In genomic region chr22:30325065-30325720, GRCh38 we compare ENCODE assay signal across 8 cellular contexts. TPM values are rescaled to one million over a fixed set of nuclear protein-coding genes. Genes with fewer than 3 reads are reported as not detected.
DNase-seq lines count a peak whose midpoint lies in the region; ATAC-seq and TF ChIP-seq lines count a peak whose summit lies in the region.

No MANE protein-coding gene starts in this region.

- peaks cover 28% of the 10 kb centered on the region for H3K36me3 Mint-ChIP-seq in T-helper 1 cell treated with Interleukin-12 subunit alpha and Interleukin-12 subunit beta and Interleukin-4 antibody, amounts not matched to agents 30 μg/mL and 1 μg/mL, for 36 hours (ENCODE audit: low read depth)
- peaks cover 17% of the 10 kb centered on the region for H3K36me3 Mint-ChIP-seq in activated B cell treated with CpG ODN at 0.5 μM for 24 hours (ENCODE audit: low read depth)
- H3K36me3 Mint-ChIP-seq in glutamatergic neuron (ENCODE audit: unreplicated experiment) = no peaks in the 10 kb centered on the region

- H3K27me3 Mint-ChIP-seq in T-helper 1 cell treated with Interleukin-12 subunit alpha and Interleukin-12 subunit beta and Interleukin-4 antibody, amounts not matched to agents 30 μg/mL and 1 μg/mL, for 36 hours (ENCODE audit: low read depth) = no peaks in the 10 kb centered on the region
- H3K27me3 Mint-ChIP-seq in activated B cell treated with CpG ODN at 0.5 μM for 24 hours (no peaks in the 10 kb centered on the region), glutamatergic neuron (ENCODE audit: unreplicated experiment) (peaks cover 3% of the 10 kb centered on the region)

- H3K4me1 Mint-ChIP-seq in T-helper 1 cell treated with Interleukin-12 subunit alpha and Interleukin-12 subunit beta and Interleukin-4 antibody, amounts not matched to agents 30 μg/mL and 1 μg/mL, for 36 hours (ENCODE audit: low read depth) = peaks cover 47% of the 10 kb centered on the region
- peaks cover 53% of the 10 kb centered on the region for H3K4me1 Mint-ChIP-seq in activated B cell treated with CpG ODN at 0.5 μM for 24 hours
- peaks cover 6% of the 10 kb centered on the region for H3K4me1 Mint-ChIP-seq in glutamatergic neuron (ENCODE audit: low read depth, unreplicated experiment)

- H3K4me3 Mint-ChIP-seq in T-helper 1 cell treated with Interleukin-12 subunit alpha and Interleukin-12 subunit beta and Interleukin-4 antibody, amounts not matched to agents 30 μg/mL and 1 μg/mL, for 36 hours = peak overlapping the region; percentile 88
- H3K4me3 Mint-ChIP-seq in activated B cell treated with CpG ODN at 0.5 μM for 24 hours = peak overlapping the region; percentile 86
- peak overlapping the region; percentile 52 for H3K4me3 Mint-ChIP-seq in glutamatergic neuron (ENCODE audit: unreplicated experiment)

- CTCF ChIA-PET in activated B cell treated with CpG ODN at 0.5 μM for 24 hours (lab: Charles Lee) = interaction anchor here (1.0 to 7.5 kb wide), 4 partner anchors 15 to 63 kb away, joined by 3 to 83 read pairs (median 4); partner anchors contain the start of gene CASTOR1

- H3K9me3 Mint-ChIP-seq in T-helper 1 cell treated with Interleukin-12 subunit alpha and Interleukin-12 subunit beta and Interleukin-4 antibody, amounts not matched to agents 30 μg/mL and 1 μg/mL, for 36 hours = peaks cover 3% of the 10 kb centered on the region
- H3K9me3 Mint-ChIP-seq in activated B cell treated with CpG ODN at 0.5 μM for 24 hours (no peaks in the 10 kb centered on the region), glutamatergic neuron (ENCODE audit: unreplicated experiment) (peaks cover 7% of the 10 kb centered on the region)

- H3K4me3 ChIP-seq in retinal pigment epithelial cell (ENCODE audit: low read length) = peak overlapping the region; percentile 78

- DNase-seq in T-helper 1 cell (no peak), activated B cell treated with CpG ODN at 0.5 μM for 24 hours (no peak), glutamatergic neuron (no peak), retinal pigment epithelial cell (ENCODE audit: low read depth) (peak; percentile 53), NCI-H187 (lab: John Stamatoyannopoulos, UW) (no peak), globus pallidus (ENCODE audit: low spot score) (no peak), NCI-H446 (lab: John Stamatoyannopoulos, UW) (no peak)

- no peak for ATAC-seq in activated B cell treated with CpG ODN at 0.5 μM for 24 hours (ENCODE audit: low read depth)

- peak overlapping the region; percentile 68 for H3K27ac Mint-ChIP-seq in T-helper 1 cell treated with Interleukin-12 subunit alpha and Interleukin-12 subunit beta and Interleukin-4 antibody, amounts not matched to agents 30 μg/mL and 1 μg/mL, for 36 hours
- H3K27ac Mint-ChIP-seq in activated B cell treated with CpG ODN at 0.5 μM for 24 hours = no peak overlapping the region
- H3K27ac Mint-ChIP-seq in glutamatergic neuron (ENCODE audit: unreplicated experiment) = no peak overlapping the region

- POLR2A ChIA-PET in activated B cell treated with CpG ODN at 0.5 μM for 24 hours (lab: Charles Lee) = interaction anchor here (1.0 to 6.2 kb wide), 4 partner anchors 10 to 35 kb away, joined by 11 to 92 read pairs (median 55); partner anchors contain the start of genes CASTOR1, CCDC157 and SF3A1

- no peak for TF ChIP-seq CTCF in activated B cell treated with CpG ODN at 0.5 μM for 24 hours (IDR thresholded peaks at IDR 0.05)
- no peak for TF ChIP-seq CTCF in glutamatergic neuron (IDR thresholded peaks at IDR 0.05; ENCODE audit: partially characterized antibody, unreplicated experiment)
- TF ChIP-seq CTCF in retinal pigment epithelial cell (conservative IDR thresholded peaks at IDR 0.05; ENCODE audit: low read depth, low read length) = no peak

- intact Hi-C loops in activated B cell treated with CpG ODN at 0.5 μM for 24 hours (cut with micrococcal nuclease) = no loop called here

RNA-seq across cellular contexts. Expression of gene TBC1D10A, which starts 1.5 kb away (rescaled TPM):
- total RNA-seq in activated B cell treated with CpG ODN at 0.5 μM for 24 hours (20.1 and 20.4 TPM in 2 replicates), glutamatergic neuron (ENCODE audit: unreplicated experiment) (5.0 TPM)

RNA-seq across cellular contexts. Expression of gene SF3A1, which starts 31.5 kb away (rescaled TPM):
- total RNA-seq in activated B cell treated with CpG ODN at 0.5 μM for 24 hours (263 and 269 TPM in 2 replicates), glutamatergic neuron (ENCODE audit: unreplicated experiment) (157 TPM)

RNA-seq across cellular contexts. Expression of gene CCDC157, which starts 31.6 kb away (rescaled TPM):
- total RNA-seq in activated B cell treated with CpG ODN at 0.5 μM for 24 hours = 1.8 and 2.9 TPM in 2 replicates
- total RNA-seq in glutamatergic neuron (ENCODE audit: unreplicated experiment) = 6.2 TPM

RNA-seq across cellular contexts. Expression of gene CASTOR1, which starts 35.9 kb away (rescaled TPM):
- 2.4 and 3.5 TPM in 2 replicates for total RNA-seq in activated B cell treated with CpG ODN at 0.5 μM for 24 hours
- total RNA-seq in glutamatergic neuron (ENCODE audit: unreplicated experiment) = 4.5 TPM

RNA-seq across cellular contexts. Expression of gene OSM, which starts 58.5 kb away (rescaled TPM):
- total RNA-seq in activated B cell treated with CpG ODN at 0.5 μM for 24 hours = 1.0 and 1.7 TPM in 2 replicates
- total RNA-seq in glutamatergic neuron (ENCODE audit: unreplicated experiment) = not detected
